Comparison of ENCODE assay signal across 7 cellular contexts in the genomic region with DNA sequence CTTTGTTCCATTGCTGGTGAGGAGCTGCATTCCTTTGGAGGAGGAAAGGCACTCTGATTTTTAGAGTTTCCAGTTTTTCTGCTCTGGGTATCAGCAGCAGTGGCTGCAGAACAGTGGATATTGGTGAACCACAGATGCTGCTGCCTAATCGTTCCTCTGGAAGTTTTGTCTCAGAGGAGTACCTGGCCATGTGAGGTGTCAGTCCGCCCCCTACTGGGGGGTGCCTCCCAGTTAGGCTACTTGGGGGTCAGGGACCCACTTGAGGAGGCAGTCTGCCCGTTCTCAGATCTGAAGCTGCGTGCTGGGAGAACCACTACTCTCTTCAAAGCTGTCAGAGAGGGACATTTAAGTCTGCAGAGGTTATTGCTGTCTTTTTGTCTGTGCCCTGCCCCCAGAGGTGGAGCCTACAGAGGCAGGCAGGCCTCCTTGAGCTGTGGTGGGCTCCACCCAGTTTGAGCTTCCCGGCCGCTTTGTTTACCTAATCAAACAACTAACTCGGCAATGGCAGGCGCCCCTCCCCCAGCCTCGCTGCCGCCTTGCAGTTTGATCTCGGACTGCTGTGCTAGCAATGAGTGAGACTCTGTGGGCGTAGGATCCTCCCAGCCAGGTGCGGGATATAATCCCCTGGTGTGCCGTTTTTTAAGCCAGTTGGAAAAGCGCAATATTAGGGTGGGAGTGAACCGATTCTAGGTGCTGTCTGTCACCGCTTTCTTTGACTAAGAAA.
DNase-seq lines count a peak whose midpoint lies in the region; ATAC-seq and TF ChIP-seq lines count a peak whose summit lies in the region.
"Not testable (repeated sequence)": the region's sequence is repeated elsewhere in the genome, so short reads cannot be mapped to it uniquely, and the experiment has no call there.

No MANE protein-coding gene starts in this region.

- not testable (repeated sequence) for H3K9me3 ChIP-seq in OCI-LY3 (ENCODE audit: insufficient read depth, low read length); mesenchymal stem cell (ENCODE audit: control insufficient read depth, low read length)

- peak overlapping the region; percentile 74 for H3K4me3 ChIP-seq in OCI-LY3 (ENCODE audit: low read length)
- not testable (repeated sequence) for H3K4me3 ChIP-seq in mesenchymal stem cell (ENCODE audit: insufficient read depth in 1 of 2, low read depth in 1 of 2, low read length in 2 of 2)

- H3K27me3 Mint-ChIP-seq in activated CD4-positive, alpha-beta T cell treated with anti-CD3 and anti-CD28 coated beads, Interleukin-2, amount 10 ng/mL, durations not matched to agents 24 days and 14 days; activated T-cell treated with anti-CD3 and anti-CD28 coated beads, Interleukin-2, amount 50 U/mL, for 24 hours; effector memory CD8-positive, alpha-beta T cell: not testable (repeated sequence)

- H3K9ac ChIP-seq in OCI-LY3 (ENCODE audit: low read length): peak overlapping the region; percentile 55
- H3K9ac ChIP-seq in mesenchymal stem cell (ENCODE audit: low read length): not testable (repeated sequence)

- not testable (repeated sequence) for H2BK5ac ChIP-seq in mesenchymal stem cell (ENCODE audit: low read depth, low read length, poor library complexity, severe bottlenecking)

- not testable (repeated sequence) for H4K8ac ChIP-seq in mesenchymal stem cell (ENCODE audit: low read length)

- H3K27ac Mint-ChIP-seq in activated CD4-positive, alpha-beta T cell treated with anti-CD3 and anti-CD28 coated beads, Interleukin-2, amount 10 ng/mL, durations not matched to agents 24 days and 14 days; activated T-cell treated with anti-CD3 and anti-CD28 coated beads, Interleukin-2, amount 50 U/mL, for 24 hours: not testable (repeated sequence)
- peak overlapping the region in 1 of 2 donors; percentile 2 for H3K27ac Mint-ChIP-seq in effector memory CD8-positive, alpha-beta T cell

- ATAC-seq in effector memory CD8-positive, alpha-beta T cell (replicated peaks): not testable (repeated sequence)

- peak overlapping the region in 1 of 2 experiments; percentile 48 for H3K14ac ChIP-seq in mesenchymal stem cell (ENCODE audit: low read length in 2 of 2)

- peak overlapping the region in 1 of 2 experiments; percentile 37 for H3K4ac ChIP-seq in mesenchymal stem cell (ENCODE audit: low read depth in 1 of 2, low read length in 2 of 2)

- not testable (repeated sequence) for H2BK12ac ChIP-seq in mesenchymal stem cell (ENCODE audit: low read length in 2 of 2)

- peak overlapping the region; percentile 61 for H3K4me2 ChIP-seq in OCI-LY3 (ENCODE audit: low read length)
- H3K4me2 ChIP-seq in mesenchymal stem cell (ENCODE audit: low read length, poor library complexity, severe bottlenecking): not testable (repeated sequence)

- not testable (repeated sequence) for H3K23ac ChIP-seq in mesenchymal stem cell (ENCODE audit: low read length in 2 of 2)

- H3K27ac ChIP-seq in OCI-LY3 (ENCODE audit: low read length): peak overlapping the region; percentile 20
- H3K27ac ChIP-seq in mesenchymal stem cell (ENCODE audit: low read length, poor library complexity, severe bottlenecking): not testable (repeated sequence)

- DNase-seq in activated CD4-positive, alpha-beta T cell treated with anti-CD3 and anti-CD28 coated beads, Interleukin-2, amount 10 ng/mL, durations not matched to agents 24 days and 14 days: peak; percentile 71
- DNase-seq in activated T-cell treated with anti-CD3 and anti-CD28 coated beads, Interleukin-2, amount 50 U/mL, for 24 hours: peak; percentile 54
- DNase-seq in activated naive CD4-positive, alpha-beta T cell treated with Interleukin-2 at 50 U/mL for 16 hours: peak; percentile 19
- peak; percentile 25 to 39 (median 37) for DNase-seq in effector memory CD8-positive, alpha-beta T cell
- DNase-seq in mesenchymal stem cell: not testable (repeated sequence)

- H3K36me3 Mint-ChIP-seq in activated CD4-positive, alpha-beta T cell treated with anti-CD3 and anti-CD28 coated beads, Interleukin-2, amount 10 ng/mL, durations not matched to agents 24 days and 14 days (ENCODE audit: low read depth); activated T-cell treated with anti-CD3 and anti-CD28 coated beads, Interleukin-2, amount 50 U/mL, for 24 hours (ENCODE audit: low read depth); effector memory CD8-positive, alpha-beta T cell (ENCODE audit: insufficient read depth): not testable (repeated sequence)

- peak overlapping the region; percentile 74; the same call in 1 of the 2 replicates for H2AFZ ChIP-seq in OCI-LY3 (ENCODE audit: low read depth, low read length)
- H2AFZ ChIP-seq in mesenchymal stem cell (ENCODE audit: low read depth, low read length): not testable (repeated sequence)

- not testable (repeated sequence) for H2AK5ac ChIP-seq in mesenchymal stem cell (ENCODE audit: low read length, severe bottlenecking)

- 94% methylated on average over 16 of the region's 17 CpGs for WGBS in mesenchymal stem cell

- H3K4me1 ChIP-seq in OCI-LY3 (ENCODE audit: low read length); mesenchymal stem cell (ENCODE audit: control insufficient read depth, insufficient read depth, low read depth, low read length): not testable (repeated sequence)

- H4K20me1 ChIP-seq in OCI-LY3 (ENCODE audit: insufficient read depth, low read length): not testable (repeated sequence)

- TF ChIP-seq CTCF in GM12872 (IDR thresholded peaks at IDR 0.05; ENCODE audit: insufficient read depth, low read depth, low read length): peak; percentile 17; the same call in 1 of the 3 replicates
- TF ChIP-seq CTCF in OCI-LY3 (IDR thresholded peaks at IDR 0.05; ENCODE audit: low read depth, low read length): 0 out of 2 replicates have a peak, but pooled peaks have one; percentile 17

- H3K36me3 ChIP-seq in OCI-LY3 (replicated peaks; ENCODE audit: low read depth, low read length); mesenchymal stem cell (ENCODE audit: control insufficient read depth in 1 of 2, insufficient read depth in 2 of 2, low read depth in 1 of 2, low read length in 2 of 2): not testable (repeated sequence)

- H3K79me2 ChIP-seq in OCI-LY3 (ENCODE audit: low read length): not testable (repeated sequence)

- not testable (repeated sequence) for H3K79me1 ChIP-seq in mesenchymal stem cell (replicated peaks; ENCODE audit: low read length, poor library complexity, severe bottlenecking)

- H3K4me3 Mint-ChIP-seq in activated CD4-positive, alpha-beta T cell treated with anti-CD3 and anti-CD28 coated beads, Interleukin-2, amount 10 ng/mL, durations not matched to agents 24 days and 14 days; activated T-cell treated with anti-CD3 and anti-CD28 coated beads, Interleukin-2, amount 50 U/mL, for 24 hours; effector memory CD8-positive, alpha-beta T cell: not testable (repeated sequence)

- H3K4me1 Mint-ChIP-seq in activated CD4-positive, alpha-beta T cell treated with anti-CD3 and anti-CD28 coated beads, Interleukin-2, amount 10 ng/mL, durations not matched to agents 24 days and 14 days; activated T-cell treated with anti-CD3 and anti-CD28 coated beads, Interleukin-2, amount 50 U/mL, for 24 hours (ENCODE audit: low read depth): not testable (repeated sequence)
- H3K4me1 Mint-ChIP-seq in effector memory CD8-positive, alpha-beta T cell (ENCODE audit: low read depth in 2 of 2): peaks cover 6 to 13% of the 10 kb centered on the region in 2 donors

- peak overlapping the region; percentile 76 to 83 for H3K18ac ChIP-seq in mesenchymal stem cell (ENCODE audit: low read depth in 1 of 2, low read length in 2 of 2)

- H2BK120ac ChIP-seq in mesenchymal stem cell (ENCODE audit: low read depth, low read length): not testable (repeated sequence)

- not testable (repeated sequence) for H4K91ac ChIP-seq in mesenchymal stem cell (ENCODE audit: low read length)

- H3K9me3 Mint-ChIP-seq in activated CD4-positive, alpha-beta T cell treated with anti-CD3 and anti-CD28 coated beads, Interleukin-2, amount 10 ng/mL, durations not matched to agents 24 days and 14 days; activated T-cell treated with anti-CD3 and anti-CD28 coated beads, Interleukin-2, amount 50 U/mL, for 24 hours; effector memory CD8-positive, alpha-beta T cell: not testable (repeated sequence)

- intact Hi-C loops in activated CD4-positive, alpha-beta T cell treated with anti-CD3 and anti-CD28 coated beads, Interleukin-2, amount 10 ng/mL, durations not matched to agents 24 days and 14 days (cut with micrococcal nuclease): not testable (repeated sequence)

- H3K27me3 ChIP-seq in OCI-LY3 (ENCODE audit: low read depth, low read length); mesenchymal stem cell (ENCODE audit: control insufficient read depth in 1 of 2, insufficient read depth in 1 of 2, low read length in 2 of 2): not testable (repeated sequence)

- H2BK15ac ChIP-seq in mesenchymal stem cell (ENCODE audit: low read depth, poor library complexity, severe bottlenecking): not testable (repeated sequence)
